ENCODE assay signal across 14 cellular contexts in genomic region chr2:40721595-40721994, GRCh38.
DNase-seq lines count a peak whose midpoint lies in the region; ATAC-seq, FAIRE-seq and TF ChIP-seq lines count a peak whose summit lies in the region.
"Had no signal": no experiment of that assay in that cellular context is flagged by ENCODE, and none has a peak within 500 bp of the region (broad histone marks: within the 10 kb centered on the region; RNA-seq: fewer than 3 reads in every experiment).

No MANE protein-coding gene starts in this region.

- BruUV-seq in PC-9 (replicated peaks; lab: Mats Ljungman, UMichigan): no TSS peak

- no peaks in the 10 kb centered on the region for H3K27me3 ChIP-seq in PC-9 (ENCODE audit: insufficient read depth, low read depth)

- no peak for TF ChIP-seq CTCF in RWPE1 (conservative IDR thresholded peaks at IDR 0.05; ENCODE audit: low read depth)
- no peak for TF ChIP-seq CTCF in fibroblast of the aortic adventitia (IDR thresholded peaks at IDR 0.05; ENCODE audit: insufficient read depth, low read length)
- no peak for TF ChIP-seq CTCF in PC-9 (conservative IDR thresholded peaks at IDR 0.05)

- intact Hi-C loops in PC-9 (cut with micrococcal nuclease; ENCODE audit: unreplicated experiment): no loop called here

- TF ChIP-seq POLR2A in H54 (IDR thresholded peaks at IDR 0.05; ENCODE audit: low read depth, low read length): no peak

- no peak overlapping the region for H3K4me2 ChIP-seq in PC-9

- peaks cover 28% of the 10 kb centered on the region for H3K4me1 ChIP-seq in PC-9 (replicated peaks; ENCODE audit: insufficient read depth)

- no peaks in the 10 kb centered on the region for H3K36me3 ChIP-seq in PC-9 (ENCODE audit: low read depth)

- no peaks in the 10 kb centered on the region for H3F3A ChIP-seq in PC-9 (ENCODE audit: insufficient read depth, low read depth)

- no peaks in the 10 kb centered on the region for H3K79me2 ChIP-seq in PC-9 (ENCODE audit: low read depth)

- no peaks in the 10 kb centered on the region for H3K9me2 ChIP-seq in PC-9 (ENCODE audit: insufficient read depth)

- no peaks in the 10 kb centered on the region for H4K20me1 ChIP-seq in PC-9 (ENCODE audit: insufficient read depth)

- H3K9me3 ChIP-seq in PC-9 (ENCODE audit: insufficient read depth, low read depth): no peaks in the 10 kb centered on the region

- POLR2A ChIA-PET in RWPE1 (lab: Yijun Ruan, JAX; ENCODE audit: low non-redundant PET): no interaction called here
- POLR2A ChIA-PET in PC-9 (lab: Charles Lee; ENCODE audit: unreplicated experiment): no interaction called here

- CTCF ChIA-PET in RWPE1 (lab: Yijun Ruan, JAX) (no interaction called here), PC-9 (lab: Charles Lee) (no interaction called here)

- peak; percentile 99 for FAIRE-seq in H54 (lab: Jason Lieb, UNC)
- FAIRE-seq: colon, HepG2 had no signal

- H3K27ac ChIP-seq in RWPE1: no peak overlapping the region
- H3K27ac ChIP-seq in PC-9: no peak overlapping the region

- ATAC-seq in HG02973 (IDR thresholded peaks at IDR 0.05; ENCODE audit: unreplicated experiment) (no peak), GM21390 (IDR thresholded peaks at IDR 0.05; ENCODE audit: unreplicated experiment) (no peak)
- ATAC-seq: HepG2 had no signal

- no peak overlapping the region for H3K4me3 ChIP-seq in fibroblast of the aortic adventitia (ENCODE audit: low read depth, low read length)
- H3K4me3 ChIP-seq in PC-9: no peak overlapping the region

- DNase-seq in A172 (ENCODE audit: low spot score) (peak; percentile 65), H54 (ENCODE audit: insufficient read length, low spot score) (peak; percentile 11), RWPE1 (ENCODE audit: low spot score) (peak; percentile 48), fibroblast of the aortic adventitia (ENCODE audit: low read depth) (peak; percentile 16), PC-9 (no peak), DMS114 treated with DMSO at 0.1 percent for 48 hours (lab: John Stamatoyannopoulos, UW; ENCODE audit: unreplicated experiment) (no peak)
- DNase-seq: activated CD8-positive, alpha-beta memory T cell treated with anti-CD3 and anti-CD28 coated beads, Interleukin-2, amount 50 U/mL, for 48 hours; activated naive CD8-positive, alpha-beta T cell treated with anti-CD3 and anti-CD28 coated beads, Interleukin-2, amount 10 ng/mL, durations not matched to agents 7 days and 5 days; DMS 273 treated with DMSO at 0.1 percent for 48 hours; NCI-H1105 treated with DMSO at 0.1 percent for 48 hours had no signal

- no peak overlapping the region for H2AFZ ChIP-seq in PC-9

Comparison
In these comparisons a context has a peak if more than half of its experiments do, and no peak if none do; other contexts are left out.
1. DNase-seq: peak in A172 (single experiment), H54 (single experiment), RWPE1 (single experiment) and fibroblast of the aortic adventitia (single experiment); none in PC-9 (0 of 2) and DMS114 treated with DMSO at 0.1 percent for 48 hours (single experiment).